In genomic region chr7:100752994-100753393, GRCh38 we compare ENCODE assay signal across 18 cellular contexts. TPM values are rescaled to one million over a fixed set of nuclear protein-coding genes. Genes with fewer than 3 reads are reported as not detected.
"Had no signal": no experiment of that assay in that cellular context is flagged by ENCODE, and none has a peak within 500 bp of the region (broad histone marks: within the 10 kb centered on the region; RNA-seq: fewer than 3 reads in every experiment).

No MANE protein-coding gene starts in this region.

- H3K79me2 ChIP-seq: parathyroid adenoma had no signal

- H3K9me3 ChIP-seq: heart left ventricle, neutrophil, tibial nerve had no signal

- FAIRE-seq: bronchial epithelial cell, frontal cortex, kidney had no signal

- H3K4me3 Mint-ChIP-seq: natural killer cell treated with Interleukin-12 subunit alpha and Interleukin-12 subunit beta and Interleukin-15 and Interleukin-18, amount 100 ng/mL, for 72 hours had no signal

- DNase-seq: activated naive CD4-positive, alpha-beta T cell; cerebellar nuclear complex; cortex of kidney; heart left ventricle; kidney; stimulated activated CD4-positive, alpha-beta T cell treated with anti-CD3 and anti-CD28 coated beads, Interleukin-4, amount 100 ng/mL, for 4 hours; stimulated activated naive CD4-positive, alpha-beta T cell; T1000 had no signal

- H3K4me2 ChIP-seq: smooth muscle cell had no signal

- H3K9me3 Mint-ChIP-seq: natural killer cell treated with Interleukin-12 subunit alpha and Interleukin-12 subunit beta and Interleukin-15 and Interleukin-18, amount 100 ng/mL, for 72 hours had no signal

- H2AFZ ChIP-seq: parathyroid adenoma had no signal

- H3K27ac Mint-ChIP-seq: natural killer cell treated with Interleukin-12 subunit alpha and Interleukin-12 subunit beta and Interleukin-15 and Interleukin-18, amount 100 ng/mL, for 72 hours had no signal

- H3K4me1 ChIP-seq: heart left ventricle, parathyroid adenoma, tibial nerve had no signal

- H3K4me3 ChIP-seq: heart left ventricle, lung, smooth muscle cell, tibial nerve had no signal

- H3K36me3 Mint-ChIP-seq: natural killer cell treated with Interleukin-12 subunit alpha and Interleukin-12 subunit beta and Interleukin-15 and Interleukin-18, amount 100 ng/mL, for 72 hours had no signal

- H3K36me3 ChIP-seq: heart left ventricle, neutrophil, tibial nerve had no signal

- H3K27ac ChIP-seq: heart left ventricle, neutrophil, parathyroid adenoma, tibial nerve had no signal

- H3K9ac ChIP-seq: parathyroid adenoma had no signal

RNA-seq across cellular contexts. Expression of gene ZAN, which starts 19.6 kb away (rescaled TPM):
- total RNA-seq: bronchial epithelial cell; frontal cortex; heart left ventricle; kidney; natural killer cell treated with Interleukin-12 subunit alpha and Interleukin-12 subunit beta and Interleukin-15 and Interleukin-18, amount 100 ng/mL, for 72 hours; sciatic nerve; smooth muscle cell; T-helper 1 cell treated with Interleukin-12 subunit alpha and Interleukin-12 subunit beta and Interleukin-4 antibody, amounts not matched to agents 30 ng/mL and 1 ng/mL, for 36 hours; tibial nerve had no signal
- polyA plus RNA-seq: heart left ventricle, lung, smooth muscle cell had no signal

RNA-seq across cellular contexts. Expression of gene EPO, which starts 32.7 kb away (rescaled TPM):
- total RNA-seq: bronchial epithelial cell; frontal cortex; heart left ventricle; kidney; lung; natural killer cell treated with Interleukin-12 subunit alpha and Interleukin-12 subunit beta and Interleukin-15 and Interleukin-18, amount 100 ng/mL, for 72 hours; sciatic nerve; smooth muscle cell; T-helper 1 cell treated with Interleukin-12 subunit alpha and Interleukin-12 subunit beta and Interleukin-4 antibody, amounts not matched to agents 30 ng/mL and 1 ng/mL, for 36 hours had no signal
- polyA plus RNA-seq: heart left ventricle, smooth muscle cell had no signal
